Comparison of ENCODE assay signal across 14 cellular contexts in the genomic region with DNA sequence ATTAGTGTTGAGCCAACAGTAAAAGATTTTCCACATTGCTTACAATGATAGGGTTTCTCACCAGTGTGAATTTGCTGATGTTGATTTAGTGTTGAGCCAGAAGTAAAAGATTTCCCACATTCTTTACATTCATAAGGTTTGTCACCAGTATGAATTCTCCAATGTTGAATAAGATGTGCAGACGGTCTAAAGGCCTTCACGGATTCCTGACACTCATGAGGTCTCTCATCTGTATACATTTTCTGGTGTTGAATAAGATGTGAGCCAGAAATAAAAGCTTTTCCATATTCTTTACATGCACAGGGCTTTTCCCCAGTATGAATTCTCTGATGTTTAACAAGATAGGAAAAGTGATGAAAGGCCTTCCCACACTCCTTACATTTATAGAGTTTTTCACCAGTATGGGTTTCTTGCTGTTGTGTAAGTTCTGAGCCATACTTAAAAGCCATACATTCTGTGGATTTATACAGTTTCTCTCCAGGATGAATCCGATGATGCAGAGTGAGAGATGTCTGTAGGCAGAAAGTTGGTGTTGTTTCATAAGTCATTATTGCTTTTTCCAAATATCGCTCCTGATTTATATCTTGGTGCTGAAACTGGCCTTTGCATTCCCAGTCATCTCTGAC.
"Had no signal": no experiment of that assay in that cellular context is flagged by ENCODE, and none has a peak within 500 bp of the region (broad histone marks: within the 10 kb centered on the region; RNA-seq: fewer than 3 reads in every experiment).

No MANE protein-coding gene starts in this region.

- FAIRE-seq: islet of Langerhans had no signal

- H3K27me3 Mint-ChIP-seq: memory B cell had no signal

- ATAC-seq: activated naive CD4-positive, alpha-beta T cell treated with anti-CD3 and anti-CD28 coated beads, Interleukin-2, amount 50 U/mL, for 72 hours; left lung had no signal

- H3K4me3 Mint-ChIP-seq: memory B cell had no signal

- DNase-seq: activated CD4-positive, alpha-beta T cell treated with anti-CD3 and anti-CD28 coated beads, Interleukin-2, amount 50 U/mL, for 1 hour; activated T-cell treated with anti-CD3 and anti-CD28 coated beads, Interleukin-2, amount 50 U/mL, for 1 hour; amygdala; foreskin melanocyte; head of caudate nucleus; left lung; ovary; retina; stimulated activated naive CD4-positive, alpha-beta T cell; upper lobe of left lung had no signal

- H3K4me1 Mint-ChIP-seq: memory B cell had no signal

- H3K27ac Mint-ChIP-seq: memory B cell had no signal

- H3K4me1 ChIP-seq: left lung, suprapubic skin, upper lobe of left lung had no signal

- H3K27me3 ChIP-seq: left lung, ovary, suprapubic skin, upper lobe of left lung had no signal

- H3K27ac ChIP-seq: left lung, ovary, suprapubic skin, upper lobe of left lung had no signal

- H3K4me3 ChIP-seq: left lung, ovary, suprapubic skin, upper lobe of left lung had no signal
